In genomic region chr19:43760941-43761340, GRCh38 we compare ENCODE assay signal across 30 cellular contexts. TPM values are rescaled to one million over a fixed set of nuclear protein-coding genes. Genes with fewer than 3 reads are reported as not detected.
"Had no signal": no experiment of that assay in that cellular context is flagged by ENCODE, and none has a peak within 500 bp of the region (broad histone marks: within the 10 kb centered on the region; RNA-seq: fewer than 3 reads in every experiment).

No MANE protein-coding gene starts in this region.

- H3K36me3 Mint-ChIP-seq: naive B cell had no signal

- ATAC-seq: body of pancreas; gastroesophageal sphincter; left cardiac atrium; left ventricle myocardium superior; psoas muscle; stimulated activated effector memory CD8-positive, alpha-beta T cell treated with anti-CD3 and anti-CD28 coated beads, Interleukin-12 subunit alpha, Interleukin-12 subunit beta, amount 100 ng/mL, for 72 hours; stimulated activated naive CD8-positive, alpha-beta T cell treated with anti-CD3 and anti-CD28 coated beads, Interleukin-15, amount 100 ng/mL, for 72 hours had no signal

- H3K4me3 ChIP-seq: body of pancreas, cardiac muscle cell, gastroesophageal sphincter, hepatocyte, psoas muscle, sigmoid colon, upper lobe of left lung, vagina had no signal

- H3K9me3 Mint-ChIP-seq: activated T-helper 2 cell treated with anti-CD3 and anti-CD28 coated beads, Interferon-gamma antibody, Interleukin-2, Interleukin-4, amounts not matched to agents 10 μg/mL and 5 μg/mL and 100 μg/mL, durations not matched to agents 14 hours and 24 hours and 36 hours; nephron progenitor cell; stimulated activated effector memory CD8-positive, alpha-beta T cell treated with anti-CD3 and anti-CD28 coated beads, Interleukin-12 subunit alpha, Interleukin-12 subunit beta, amount 100 ng/mL, for 72 hours; stimulated activated naive CD8-positive, alpha-beta T cell treated with anti-CD3 and anti-CD28 coated beads, Interleukin-15, amount 100 ng/mL, for 72 hours had no signal

- H3K27me3 Mint-ChIP-seq: activated naive CD8-positive, alpha-beta T cell; naive B cell; stimulated activated naive CD8-positive, alpha-beta T cell treated with anti-CD3 and anti-CD28 coated beads, Interleukin-15, amount 100 ng/mL, for 72 hours had no signal

- H3K4me3 Mint-ChIP-seq: activated naive CD8-positive, alpha-beta T cell; nephron progenitor cell; stimulated activated effector memory CD8-positive, alpha-beta T cell treated with anti-CD3 and anti-CD28 coated beads, Interleukin-12 subunit alpha, Interleukin-12 subunit beta, amount 100 ng/mL, for 72 hours; stimulated activated naive CD8-positive, alpha-beta T cell treated with anti-CD3 and anti-CD28 coated beads, Interleukin-15, amount 100 ng/mL, for 72 hours had no signal

- DNase-seq: activated CD4-positive, alpha-beta T cell treated with anti-CD3 and anti-CD28 coated beads, Interleukin-2, amount 50 U/mL, for 4 hours; anterior cingulate cortex; body of pancreas; cerebellar nuclear complex; cortex of kidney; left cardiac atrium; left ventricle myocardium superior; mammary epithelial cell; naive B cell; nephron progenitor cell; psoas muscle; sigmoid colon; small intestine; stimulated activated CD4-positive, alpha-beta T cell treated with anti-CD3 and anti-CD28 coated beads, Interleukin-4, amount 100 ng/mL, for 24 hours; stimulated activated naive CD8-positive, alpha-beta T cell treated with anti-CD3 and anti-CD28 coated beads, Interleukin-15, amount 100 ng/mL, for 72 hours; substantia nigra; T-helper 2 cell; upper lobe of left lung had no signal

- H3K27ac ChIP-seq: body of pancreas, cardiac muscle cell, gastroesophageal sphincter, hepatocyte, neutrophil, parathyroid adenoma, psoas muscle, sigmoid colon, upper lobe of left lung, vagina had no signal

- H3K27ac Mint-ChIP-seq: activated T-helper 2 cell treated with anti-CD3 and anti-CD28 coated beads, Interferon-gamma antibody, Interleukin-2, Interleukin-4, amounts not matched to agents 10 μg/mL and 5 μg/mL and 100 μg/mL, durations not matched to agents 14 hours and 24 hours and 36 hours; nephron progenitor cell; stimulated activated naive CD8-positive, alpha-beta T cell treated with anti-CD3 and anti-CD28 coated beads, Interleukin-15, amount 100 ng/mL, for 72 hours had no signal

RNA-seq across cellular contexts. Expression of gene KCNN4, which starts 19.8 kb away (rescaled TPM):
- total RNA-seq: endothelial cell of umbilical vein had no signal

RNA-seq across cellular contexts. Expression of gene LYPD5, which starts 41.3 kb away (rescaled TPM):
- total RNA-seq: body of pancreas, cardiac muscle cell, endothelial cell of umbilical vein had no signal

RNA-seq across cellular contexts. Expression of gene IRGC, which starts 45.1 kb away (rescaled TPM):
- total RNA-seq: activated T-helper 2 cell treated with anti-CD3 and anti-CD28 coated beads, Interferon-gamma antibody, Interleukin-2, Interleukin-4, amounts not matched to agents 10 μg/mL and 5 μg/mL and 100 μg/mL, durations not matched to agents 14 hours and 24 hours and 36 hours; body of pancreas; cardiac muscle cell; endothelial cell of umbilical vein; fibroblast of lung; fibroblast of villous mesenchyme; gastroesophageal sphincter; hepatocyte; left cardiac atrium; left ventricle myocardium superior; mammary epithelial cell; psoas muscle; sigmoid colon; upper lobe of left lung; vagina had no signal
